10 cellular contexts compared by ENCODE assay signal in the genomic region with DNA sequence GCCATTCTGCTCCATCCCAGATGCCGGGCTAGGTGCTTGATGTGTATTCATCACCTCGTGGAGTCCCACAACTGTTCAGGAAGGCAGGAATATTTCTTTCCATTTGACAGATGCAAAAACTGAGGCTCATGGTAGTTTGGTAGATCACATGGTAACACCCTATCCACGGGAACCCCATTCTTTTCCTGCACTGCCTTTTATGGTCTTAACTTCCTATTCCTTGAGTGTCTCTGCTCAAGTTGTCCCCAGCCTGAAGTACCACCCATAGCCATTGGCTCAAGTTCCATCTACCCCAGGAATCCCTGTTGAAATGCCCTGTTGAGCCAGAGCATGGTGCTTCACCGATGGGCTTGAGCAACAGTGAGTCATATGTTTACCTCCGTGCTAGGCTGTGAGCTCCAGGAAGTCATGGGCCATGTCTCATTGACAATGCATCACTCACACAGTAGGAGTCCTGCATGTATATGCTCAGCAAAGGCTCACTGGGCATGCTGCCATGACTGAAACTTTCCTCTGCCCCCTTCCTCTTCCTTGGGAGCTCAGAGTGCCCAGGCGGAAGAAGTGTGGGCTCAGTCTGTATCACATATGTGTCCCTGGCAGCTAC.
DNase-seq lines count a peak whose midpoint lies in the region; ATAC-seq and TF ChIP-seq lines count a peak whose summit lies in the region.
"Had no signal": no experiment of that assay in that cellular context is flagged by ENCODE, and none has a peak within 500 bp of the region (broad histone marks: within the 10 kb centered on the region; RNA-seq: fewer than 3 reads in every experiment).

No MANE protein-coding gene starts in this region.

- H3K27ac ChIP-seq in RWPE2 (ENCODE audit: poor library complexity, severe bottlenecking) = no peak overlapping the region
- no peak overlapping the region for H3K27ac ChIP-seq in effector memory CD4-positive, alpha-beta T cell (ENCODE audit: insufficient read depth, low read length, poor library complexity, severe bottlenecking)

- TF ChIP-seq CTCF in RWPE2 (IDR thresholded peaks at IDR 0.05; ENCODE audit: poor library complexity, severe bottlenecking) = no peak

- no peak for DNase-seq in activated T-cell treated with anti-CD3 and anti-CD28 coated beads, Interleukin-2, amount 50 U/mL, for 72 hours
- DNase-seq in activated T-cell treated with anti-CD3 and anti-CD28 coated beads, Interleukin-2, amount 50 U/mL, for 1 hour = no peak
- DNase-seq in RWPE2 (ENCODE audit: low spot score) = no peak
- DNase-seq in fibroblast of the conjunctiva (ENCODE audit: low read depth) = peak; percentile 76
- DNase-seq in activated CD4-positive, CD25-positive, alpha-beta regulatory T cell (lab: John Stamatoyannopoulos, UW) = no peak
- DNase-seq in effector memory CD4-positive, alpha-beta T cell = no peak
- DNase-seq: CD4-positive, alpha-beta T cell had no signal

- no peaks in the 10 kb centered on the region for H3K36me3 ChIP-seq in RWPE2 (ENCODE audit: low read depth)
- H3K36me3 ChIP-seq in effector memory CD4-positive, alpha-beta T cell (ENCODE audit: control insufficient read depth, insufficient read depth, low read length) = no peaks in the 10 kb centered on the region

- H3K4me3 ChIP-seq in RWPE2 (ENCODE audit: severe bottlenecking) = no peak overlapping the region
- no peak overlapping the region for H3K4me3 ChIP-seq in effector memory CD4-positive, alpha-beta T cell (ENCODE audit: insufficient read depth, low read depth, low read length, poor library complexity, severe bottlenecking)

- H3K9me3 Mint-ChIP-seq in activated T-cell treated with anti-CD3 and anti-CD28 coated beads, Interleukin-2, amount 50 U/mL, for 72 hours = peaks cover 0 to 3% of the 10 kb centered on the region in 2 donors
- H3K9me3 Mint-ChIP-seq: CD4-positive, alpha-beta T cell had no signal

- H3K27me3 Mint-ChIP-seq in activated T-cell treated with anti-CD3 and anti-CD28 coated beads, Interleukin-2, amount 50 U/mL, for 72 hours (ENCODE audit: low read depth) = peaks cover 15% of the 10 kb centered on the region

- peak; percentile 22 to 80 for ATAC-seq in activated T-cell treated with anti-CD3 and anti-CD28 coated beads, Interleukin-2, amount 50 U/mL, for 72 hours (replicated peaks in 1 of 2)
- peak; percentile 98 for ATAC-seq in RWPE2 (ENCODE audit: low read depth)
- ATAC-seq in HG02973 (IDR thresholded peaks at IDR 0.05; ENCODE audit: unreplicated experiment) = no peak
- ATAC-seq in HG03095 (IDR thresholded peaks at IDR 0.05; ENCODE audit: unreplicated experiment) = no peak

- no peaks in the 10 kb centered on the region for H3K9me3 ChIP-seq in RWPE2 (ENCODE audit: severe bottlenecking)
- H3K9me3 ChIP-seq in effector memory CD4-positive, alpha-beta T cell (ENCODE audit: control insufficient read depth, low read length) = no peaks in the 10 kb centered on the region

- no peak overlapping the region for H3K4me3 Mint-ChIP-seq in activated T-cell treated with anti-CD3 and anti-CD28 coated beads, Interleukin-2, amount 50 U/mL, for 72 hours
- H3K4me3 Mint-ChIP-seq: CD4-positive, alpha-beta T cell had no signal

- no peaks in the 10 kb centered on the region for H3K36me3 Mint-ChIP-seq in activated T-cell treated with anti-CD3 and anti-CD28 coated beads, Interleukin-2, amount 50 U/mL, for 72 hours (ENCODE audit: insufficient read depth in 2 of 2)
- H3K36me3 Mint-ChIP-seq: activated naive CD4-positive, alpha-beta T cell treated with anti-CD3 and anti-CD28 coated beads, Interleukin-2, amount 50 U/mL, for 72 hours had no signal

- H3K27ac Mint-ChIP-seq in activated T-cell treated with anti-CD3 and anti-CD28 coated beads, Interleukin-2, amount 50 U/mL, for 72 hours = no peak overlapping the region
- H3K27ac Mint-ChIP-seq: activated naive CD4-positive, alpha-beta T cell treated with anti-CD3 and anti-CD28 coated beads, Interleukin-2, amount 50 U/mL, for 72 hours; CD4-positive, alpha-beta T cell had no signal

- H3K4me1 ChIP-seq in RWPE2 (ENCODE audit: insufficient read depth, poor library complexity, severe bottlenecking) = no peaks in the 10 kb centered on the region
- H3K4me1 ChIP-seq in effector memory CD4-positive, alpha-beta T cell (ENCODE audit: control insufficient read depth, insufficient read depth, low read length, poor library complexity, severe bottlenecking) = no peaks in the 10 kb centered on the region

- H3K4me1 Mint-ChIP-seq in activated T-cell treated with anti-CD3 and anti-CD28 coated beads, Interleukin-2, amount 50 U/mL, for 72 hours (ENCODE audit: low read depth) = no peaks in the 10 kb centered on the region

- H3K27me3 ChIP-seq in RWPE2 (ENCODE audit: insufficient read depth, poor library complexity, severe bottlenecking) = no peaks in the 10 kb centered on the region
- no peaks in the 10 kb centered on the region for H3K27me3 ChIP-seq in effector memory CD4-positive, alpha-beta T cell (replicated peaks; ENCODE audit: control insufficient read depth, insufficient read depth, low read length, poor library complexity, severe bottlenecking)

Comparison
In these comparisons a context has a peak if more than half of its experiments do, and no peak if none do; other contexts are left out.
1. ATAC-seq: peak in activated T-cell treated with anti-CD3 and anti-CD28 coated beads, Interleukin-2, amount 50 U/mL, for 72 hours (2 of 2) and RWPE2 (single experiment); none in HG02973 (single experiment) and HG03095 (single experiment).